ENCODE assay signal across 23 cellular contexts in the genomic region with DNA sequence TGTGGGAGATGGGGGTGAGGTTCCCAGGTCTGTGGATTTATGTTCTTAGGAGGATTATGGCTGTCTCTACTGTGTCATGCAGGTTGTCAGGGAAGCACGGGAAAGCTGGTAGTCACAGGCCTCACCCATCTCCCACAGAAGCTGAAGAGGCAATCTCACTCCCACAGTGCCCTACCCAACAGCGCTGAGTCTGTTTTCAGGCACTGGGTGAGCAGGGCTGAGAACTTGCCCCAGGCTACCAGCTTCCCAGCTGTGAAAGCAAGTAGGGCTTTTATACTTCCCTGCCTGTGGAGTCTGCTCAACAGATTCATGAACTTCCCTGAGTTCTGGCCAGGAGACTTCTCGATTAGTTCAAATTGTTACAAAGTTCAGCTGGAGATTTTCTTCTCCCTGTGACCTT.
"Had no signal": no experiment of that assay in that cellular context is flagged by ENCODE, and none has a peak within 500 bp of the region (broad histone marks: within the 10 kb centered on the region; RNA-seq: fewer than 3 reads in every experiment).

No MANE protein-coding gene starts in this region.

- H3K4me1 ChIP-seq: heart left ventricle, left ventricle myocardium inferior, transverse colon had no signal

- H3K36me3 Mint-ChIP-seq: activated CD4-positive, alpha-beta memory T cell treated with anti-CD3 and anti-CD28 coated beads for 36 hours; immature natural killer cell had no signal

- H3K9me3 Mint-ChIP-seq: activated T-cell treated with anti-CD3 and anti-CD28 coated beads, Interleukin-2, amount 50 U/mL, for 4 hours; T-helper 1 cell treated with Interleukin-12 subunit alpha and Interleukin-12 subunit beta and Interleukin-4 antibody, amounts not matched to agents 30 μg/mL and 1 μg/mL, for 36 hours had no signal

- H3K9me3 ChIP-seq: transverse colon had no signal

- ATAC-seq: activated naive CD4-positive, alpha-beta T cell treated with anti-CD3 and anti-CD28 coated beads, Interleukin-2, amount 50 U/mL, for 72 hours; activated T-cell treated with anti-CD3 and anti-CD28 coated beads, Interleukin-2, amount 50 U/mL, for 4 hours; heart left ventricle; right cardiac atrium had no signal

- H3K4me3 ChIP-seq: heart left ventricle, left ventricle myocardium inferior, lung, transverse colon had no signal

- DNase-seq: activated CD4-positive, alpha-beta memory T cell treated with anti-CD3 and anti-CD28 coated beads for 36 hours; activated CD4-positive, alpha-beta T cell treated with anti-CD3 and anti-CD28 coated beads, Interleukin-2, amount 10 ng/mL, durations not matched to agents 24 days and 14 days; activated CD4-positive, CD25-positive, alpha-beta regulatory T cell treated with anti-CD3 and anti-CD28 coated beads, Interleukin-2, amount 50 U/mL, for 72 hours; activated CD8-positive, alpha-beta memory T cell treated with anti-CD3 and anti-CD28 coated beads, Interleukin-2, amount 50 U/mL, for 48 hours; activated naive CD4-positive, alpha-beta T cell; activated T-cell treated with anti-CD3 and anti-CD28 coated beads, Interleukin-2, amount 50 U/mL, for 4 hours; effector CD8-positive, alpha-beta T cell; heart left ventricle; hypothalamus; immature natural killer cell; left ventricle myocardium inferior; posterior cingulate gyrus; right cardiac atrium; stimulated activated CD4-positive, alpha-beta T cell treated with anti-CD3 and anti-CD28 coated beads, Interleukin-15, amount 100 ng/mL, for 24 hours; stimulated activated CD4-positive, alpha-beta T cell treated with anti-CD3 and anti-CD28 coated beads, Interleukin-2, amount 100 ng/mL, for 24 hours; stimulated activated naive CD4-positive, alpha-beta T cell treated with Interleukin-2 at 50 U/mL for 16 hours; T-helper 9 cell; transverse colon had no signal

- H3K27ac ChIP-seq: heart left ventricle, left ventricle myocardium inferior, transverse colon, VCaP had no signal

- H3K27me3 ChIP-seq: heart left ventricle, transverse colon had no signal

- H3K36me3 ChIP-seq: heart left ventricle, left ventricle myocardium inferior, transverse colon had no signal

- H3K4me3 Mint-ChIP-seq: activated CD4-positive, alpha-beta memory T cell treated with anti-CD3 and anti-CD28 coated beads for 36 hours; activated CD4-positive, alpha-beta T cell treated with anti-CD3 and anti-CD28 coated beads, Interleukin-2, amount 10 ng/mL, durations not matched to agents 24 days and 14 days; activated T-cell treated with anti-CD3 and anti-CD28 coated beads, Interleukin-2, amount 50 U/mL, for 4 hours; immature natural killer cell; nephron; T-helper 1 cell treated with Interleukin-12 subunit alpha and Interleukin-12 subunit beta and Interleukin-4 antibody, amounts not matched to agents 30 μg/mL and 1 μg/mL, for 36 hours had no signal

- H3K4me1 Mint-ChIP-seq: activated CD4-positive, alpha-beta T cell treated with anti-CD3 and anti-CD28 coated beads, Interleukin-2, amount 10 ng/mL, durations not matched to agents 24 days and 14 days; immature natural killer cell; nephron had no signal

- H3K27ac Mint-ChIP-seq: activated CD4-positive, alpha-beta memory T cell treated with anti-CD3 and anti-CD28 coated beads for 36 hours; activated CD4-positive, alpha-beta T cell treated with anti-CD3 and anti-CD28 coated beads, Interleukin-2, amount 10 ng/mL, durations not matched to agents 24 days and 14 days; activated naive CD4-positive, alpha-beta T cell treated with anti-CD3 and anti-CD28 coated beads, Interleukin-2, amount 50 U/mL, for 72 hours; immature natural killer cell; nephron; T-helper 1 cell treated with Interleukin-12 subunit alpha and Interleukin-12 subunit beta and Interleukin-4 antibody, amounts not matched to agents 30 μg/mL and 1 μg/mL, for 36 hours had no signal
